ENCODE assay signal across 18 cellular contexts in genomic region chr22:50701076-50701419, GRCh38. TPM values are rescaled to one million over a fixed set of nuclear protein-coding genes. Genes with fewer than 3 reads are reported as not detected.
DNase-seq lines count a peak whose midpoint lies in the region; ATAC-seq and TF ChIP-seq lines count a peak whose summit lies in the region.
"Had no signal": no experiment of that assay in that cellular context is flagged by ENCODE, and none has a peak within 500 bp of the region (broad histone marks: within the 10 kb centered on the region; RNA-seq: fewer than 3 reads in every experiment).

No MANE protein-coding gene starts in this region.

- no peaks in the 10 kb centered on the region for H3K9me3 ChIP-seq in RWPE2 (ENCODE audit: severe bottlenecking)

- no peak overlapping the region for H3K27ac ChIP-seq in RWPE2 (ENCODE audit: poor library complexity, severe bottlenecking)
- H3K27ac ChIP-seq: KMS-11 had no signal

- no peaks in the 10 kb centered on the region for H3K27me3 ChIP-seq in RWPE2 (ENCODE audit: insufficient read depth, poor library complexity, severe bottlenecking)

- in situ Hi-C loops in G401 (cut with HindIII; ENCODE audit: low sequenced_read_pairs), result no loop called here

- no peak overlapping the region for H3K4me3 ChIP-seq in RWPE2 (ENCODE audit: severe bottlenecking)

- H3K4me1 ChIP-seq in RWPE2 (ENCODE audit: insufficient read depth, poor library complexity, severe bottlenecking), result no peaks in the 10 kb centered on the region

- no peak for ATAC-seq in RWPE2 (ENCODE audit: low read depth)
- no peak for ATAC-seq in left ventricle myocardium superior
- ATAC-seq in GM18498 (IDR thresholded peaks at IDR 0.05; ENCODE audit: unreplicated experiment), result no peak
- ATAC-seq: CD8-positive, alpha-beta T cell had no signal

- intact Hi-C loops in left ventricle myocardium superior (cut with micrococcal nuclease) (no loop called here), posterior cingulate gyrus (cut with DNase I) (no loop called here)

- DNase-seq in G401 (ENCODE audit: low spot score) (peak; percentile 86), RWPE2 (ENCODE audit: low spot score) (peak; percentile 31), left ventricle myocardium superior (peak; percentile 29), posterior cingulate gyrus (peak in 6 of 10 donors; percentile 9 to 80 (median 36)), T-helper 1 cell (no peak), NOMO-1 treated with dmso at 0.1 percent for 144 hours (lab: John Stamatoyannopoulos, UW; ENCODE audit: unreplicated experiment) (no peak)
- DNase-seq: CD8-positive, alpha-beta T cell; NCI-H1092 treated with DMSO at 0.1 percent for 48 hours; NCI-H1694 treated with DMSO at 0.1 percent for 48 hours; NCI-H446 treated with DMSO at 0.1 percent for 48 hours; NCI-H82 had no signal

- no peaks in the 10 kb centered on the region; the same call in 1 of the 2 replicates for H3K36me3 ChIP-seq in RWPE2 (ENCODE audit: low read depth)

- no peak for TF ChIP-seq CTCF in RWPE2 (IDR thresholded peaks at IDR 0.05; ENCODE audit: poor library complexity, severe bottlenecking)

RNA-seq across cellular contexts. Expression of gene SHANK3, which starts 28.4 kb away (rescaled TPM):
- total RNA-seq in G401 (2014; rRNA removed; shearing (Covaris generic)), result 3.6 and 5.0 TPM in 2 replicates
- total RNA-seq in left ventricle myocardium superior, result 22.9 TPM
- total RNA-seq: B cell; CD8-positive, alpha-beta T cell had no signal

RNA-seq across cellular contexts. Expression of gene ACR, which starts 37.0 kb away (rescaled TPM):
- total RNA-seq in G401 (2014; rRNA removed; shearing (Covaris generic)), result not detected in 2 replicates
- total RNA-seq in left ventricle myocardium superior, result not detected
- total RNA-seq: B cell; CD8-positive, alpha-beta T cell; H4; MCF 10A; RPMI7951; SK-MEL-5 had no signal

Comparison
In these comparisons a context has a peak if more than half of its experiments do, and no peak if none do; other contexts are left out.
1. DNase-seq: peak in G401 (single experiment), RWPE2 (single experiment), left ventricle myocardium superior (single experiment) and posterior cingulate gyrus (6 of 10); none in T-helper 1 cell (0 of 5) and NOMO-1 treated with dmso at 0.1 percent for 144 hours (single experiment).